In genomic region chr19:19591133-19591825, GRCh38 we compare ENCODE assay signal across 1 cellular context.
TF ChIP-seq lines count a peak whose summit lies in the region.

No MANE protein-coding gene starts in this region.

TF ChIP-seq in GM12878, 131 proteins besides CTCF, POLR2A, EP300 and RAD21 (continues in another document):
- TF ChIP-seq ZBTB33 (IDR thresholded peaks at IDR 0.05), result no peak
- no peak for TF ChIP-seq TARDBP (IDR thresholded peaks at IDR 0.05; ENCODE audit: borderline replicate concordance)
- TF ChIP-seq SMC3 (IDR thresholded peaks at IDR 0.05; ENCODE audit: borderline replicate concordance, low read length), result no peak
- TF ChIP-seq HCFC1 (IDR thresholded peaks at IDR 0.05; ENCODE audit: low read length), result no peak
- no peak for TF ChIP-seq ASH2L (IDR thresholded peaks at IDR 0.05; ENCODE audit: borderline replicate concordance, low read depth)
- TF ChIP-seq ZNF592 (IDR thresholded peaks at IDR 0.05), result peak; percentile 74; the same call in 1 of the 2 replicates
- TF ChIP-seq KAT2A (conservative IDR thresholded peaks at IDR 0.05; ENCODE audit: control insufficient read depth, low read depth, low read length), result no peak
- TF ChIP-seq RUNX3 (IDR thresholded peaks at IDR 0.05; ENCODE audit: low read length), result peak; percentile 41; the same call in 1 of the 2 replicates
- TF ChIP-seq POU2F2 (IDR thresholded peaks at IDR 0.05; ENCODE audit: borderline replicate concordance, low read depth, low read length), result no peak
- no peak for TF ChIP-seq HDAC2 (IDR thresholded peaks at IDR 0.05)
- TF ChIP-seq CEBPB (IDR thresholded peaks at IDR 0.05; ENCODE audit: borderline replicate concordance in 1 of 2, low read depth in 2 of 2, low read length in 2 of 2), result no peak
- TF ChIP-seq FOXM1 (IDR thresholded peaks at IDR 0.05; ENCODE audit: low read depth, low read length), result no peak
- TF ChIP-seq HDAC6 (IDR thresholded peaks at IDR 0.05; ENCODE audit: unreplicated experiment), result no peak
- no peak for TF ChIP-seq IRF5 (IDR thresholded peaks at IDR 0.05; ENCODE audit: borderline replicate concordance)
- peak; percentile 29; the same call in 1 of the 2 replicates for TF ChIP-seq RAD51 (IDR thresholded peaks at IDR 0.05)
- TF ChIP-seq YY1 (IDR thresholded peaks at IDR 0.05; ENCODE audit: low read depth, low read length), result peak; percentile 78; the same call in 1 of the 2 replicates
- no peak for TF ChIP-seq SUPT20H (IDR thresholded peaks at IDR 0.05; ENCODE audit: borderline replicate concordance, control insufficient read depth, low read depth, low read length)
- TF ChIP-seq MYC (IDR thresholded peaks at IDR 0.05; ENCODE audit: insufficient read depth, insufficient read length, insufficient replicate concordance, low read length, severe bottlenecking), result no peak
- peak; percentile 75 for TF ChIP-seq ATF7 (IDR thresholded peaks at IDR 0.05; ENCODE audit: low read depth)
- no peak for TF ChIP-seq BRCA1 (IDR thresholded peaks at IDR 0.05; ENCODE audit: low read depth, low read length)
- TF ChIP-seq USF2 (IDR thresholded peaks at IDR 0.05; ENCODE audit: borderline replicate concordance, low read depth, low read length), result no peak
- TF ChIP-seq MEF2A (IDR thresholded peaks at IDR 0.05; ENCODE audit: insufficient read depth, low read depth, low read length), result no peak
- no peak for TF ChIP-seq NRF1 (conservative IDR thresholded peaks at IDR 0.05; ENCODE audit: low read depth, low read length)
- no peak for TF ChIP-seq STAT1 (conservative IDR thresholded peaks at IDR 0.05)
- TF ChIP-seq PAX5 (IDR thresholded peaks at IDR 0.05; ENCODE audit: borderline replicate concordance, low read depth, low read length), result no peak
- no peak for TF ChIP-seq BMI1 (IDR thresholded peaks at IDR 0.05; ENCODE audit: borderline replicate concordance)
- no peak for TF ChIP-seq CBX3 (IDR thresholded peaks at IDR 0.05; ENCODE audit: borderline replicate concordance, low read depth)
- TF ChIP-seq POLR2AphosphoS5 (IDR thresholded peaks at IDR 0.05; ENCODE audit: low read length), result peak; percentile 46; the same call in 1 of the 2 replicates
- peak; percentile 49; the same call in 1 of the 2 replicates for TF ChIP-seq CREB1 (IDR thresholded peaks at IDR 0.05; ENCODE audit: low read depth)
- no peak for TF ChIP-seq SREBF2 (IDR thresholded peaks at IDR 0.05; ENCODE audit: low read length)
- no peak for TF ChIP-seq BCLAF1 (IDR thresholded peaks at IDR 0.05)
- TF ChIP-seq BHLHE40 (IDR thresholded peaks at IDR 0.05; ENCODE audit: borderline replicate concordance in 1 of 2, low read depth in 2 of 2, low read length in 1 of 2), result 0 out of 4 replicates have a peak, but pooled peaks of 1 of the 2 experiments have one; percentile 12
- TF ChIP-seq E2F8 (IDR thresholded peaks at IDR 0.05; ENCODE audit: low read depth, partially characterized antibody), result no peak
- no peak for TF ChIP-seq SP1 (IDR thresholded peaks at IDR 0.05; ENCODE audit: low read depth, low read length)
- no peak for TF ChIP-seq ZSCAN29 (IDR thresholded peaks at IDR 0.05)
- TF ChIP-seq MAX (IDR thresholded peaks at IDR 0.05; ENCODE audit: low read depth, low read length), result 0 out of 2 replicates have a peak, but pooled peaks have one; percentile 16
- TF ChIP-seq LARP7 (IDR thresholded peaks at IDR 0.05), result no peak
- TF ChIP-seq BACH1 (IDR thresholded peaks at IDR 0.05; ENCODE audit: borderline replicate concordance), result no peak
- no peak for TF ChIP-seq MLLT1 (IDR thresholded peaks at IDR 0.05)
- no peak for TF ChIP-seq YBX1 (IDR thresholded peaks at IDR 0.05)
- 0 out of 2 replicates have a peak, but pooled peaks have one; percentile 9 for TF ChIP-seq TCF12 (IDR thresholded peaks at IDR 0.05; ENCODE audit: low read depth, low read length)
- peak; percentile 61; the same call in 1 of the 2 replicates for TF ChIP-seq JUNB (IDR thresholded peaks at IDR 0.05)
- TF ChIP-seq SUZ12 (IDR thresholded peaks at IDR 0.05; ENCODE audit: unreplicated experiment), result no peak
- peak; percentile 36 for TF ChIP-seq RELA (IDR thresholded peaks at IDR 0.05; ENCODE audit: borderline replicate concordance, partially characterized antibody)
- peak; percentile 57; the same call in 1 of the 2 replicates for TF ChIP-seq DPF2 (IDR thresholded peaks at IDR 0.05)
- no peak for TF ChIP-seq SMAD5 (IDR thresholded peaks at IDR 0.05; ENCODE audit: low read depth)
- TF ChIP-seq TCF7 (IDR thresholded peaks at IDR 0.05; ENCODE audit: borderline replicate concordance), result no peak
- TF ChIP-seq TAF1 (IDR thresholded peaks at IDR 0.05; ENCODE audit: borderline replicate concordance, low read depth, low read length), result 0 out of 2 replicates have a peak, but pooled peaks have one; percentile 25
- no peak for TF ChIP-seq SKIL (IDR thresholded peaks at IDR 0.05; ENCODE audit: low read depth, poor library complexity, severe bottlenecking)
- TF ChIP-seq CHD1 (IDR thresholded peaks at IDR 0.05; ENCODE audit: low read depth, low read length), result no peak
